Comparison of ENCODE assay signal across 8 cellular contexts in the genomic region with DNA sequence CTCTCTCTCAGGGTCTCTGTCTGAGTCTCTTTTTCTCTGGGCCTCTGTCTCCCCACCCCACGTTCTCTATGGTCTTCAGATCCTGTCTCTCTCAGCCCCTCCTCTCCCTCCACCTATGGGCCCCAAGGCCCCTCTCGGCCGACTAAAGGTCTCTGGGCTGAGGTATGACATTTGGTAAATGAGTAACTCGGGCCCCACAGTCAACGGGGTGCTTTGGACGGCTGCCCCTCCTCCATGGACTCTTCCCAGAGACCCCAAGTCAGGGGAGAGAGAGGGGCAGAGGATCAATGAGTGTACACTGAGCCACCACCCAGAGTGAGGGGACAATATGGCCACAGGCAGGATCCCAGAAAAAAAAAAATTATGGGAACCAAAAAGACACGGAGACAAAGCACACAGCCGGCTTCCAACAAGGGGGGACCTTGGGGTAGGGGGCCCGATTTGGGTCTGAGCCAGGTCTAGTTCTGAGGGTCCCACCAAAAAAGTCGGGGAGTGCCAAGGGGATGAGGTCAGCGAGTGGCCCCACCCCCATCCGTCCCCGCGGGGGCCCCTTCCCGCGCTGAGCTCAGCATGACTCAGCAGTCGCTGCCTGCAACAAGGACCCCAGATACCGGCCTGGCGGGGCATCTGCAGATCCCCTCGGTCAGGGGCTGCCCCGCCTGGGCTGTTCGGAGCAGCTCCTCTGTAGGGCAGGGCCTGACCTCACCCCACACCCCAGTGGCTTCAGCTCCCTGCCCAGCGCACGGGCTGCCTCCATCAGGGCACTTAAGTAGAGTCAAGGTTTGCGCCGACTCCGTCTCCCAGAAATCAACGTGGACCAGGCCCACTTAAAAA.
DNase-seq lines count a peak whose midpoint lies in the region; ATAC-seq and TF ChIP-seq lines count a peak whose summit lies in the region.

No MANE protein-coding gene starts in this region.

- H3K27ac ChIP-seq in cingulate gyrus (ENCODE audit: low read depth, low read length), result peak overlapping the region; percentile 97

- 0 out of 2 replicates have a peak, but pooled peaks have one; percentile 48 for TF ChIP-seq EP300 in Ishikawa (IDR thresholded peaks at IDR 0.05; ENCODE audit: borderline replicate concordance)

- no peak for TF ChIP-seq RAD21 in Ishikawa (IDR thresholded peaks at IDR 0.05; ENCODE audit: low read depth)

- DNase-seq in activated CD4-positive, alpha-beta T cell treated with anti-CD3 and anti-CD28 coated beads for 1 hour, result peak; percentile 32
- DNase-seq in left kidney (ENCODE audit: low read depth, low spot score), result peak; percentile 75
- peak; percentile 78 for DNase-seq in stimulated activated CD4-positive, alpha-beta T cell treated with anti-CD3 and anti-CD28 coated beads, Interleukin-1b, Interleukin-23, amount 100 ng/mL, for 48 hours

- TF ChIP-seq POLR2A in GM10847 (IDR thresholded peaks at IDR 0.05; ENCODE audit: extremely low read depth, insufficient read length), result peak; percentile 26

- ATAC-seq in HG02884 (IDR thresholded peaks at IDR 0.05; ENCODE audit: unreplicated experiment) (no peak), GM18870 (IDR thresholded peaks at IDR 0.05; ENCODE audit: unreplicated experiment) (no peak)

TF ChIP-seq in Ishikawa, 13 proteins besides CTCF, POLR2A, EP300 and RAD21:
- TF ChIP-seq ZBTB7A (IDR thresholded peaks at IDR 0.05; ENCODE audit: low read depth) (peak; percentile 62; the same call in 1 of the 2 replicates), MAX (IDR thresholded peaks at IDR 0.05) (peak; percentile 29; the same call in 1 of the 2 replicates), USF1 (IDR thresholded peaks at IDR 0.05) (no peak), TEAD4 (IDR thresholded peaks at IDR 0.05) (peak; percentile 35), CEBPB (IDR thresholded peaks at IDR 0.05) (no peak), NFIC (IDR thresholded peaks at IDR 0.05) (0 out of 2 replicates have a peak, but pooled peaks have one; percentile 48), TAF1 (IDR thresholded peaks at IDR 0.05; ENCODE audit: low read depth) (no peak)
TF ChIP-seq in Ishikawa: peak in this region for 4.
